Comparison of ENCODE assay signal across 16 cellular contexts in genomic region chr17:73371285-73371684, GRCh38. TPM values are rescaled to one million over a fixed set of nuclear protein-coding genes. Genes with fewer than 3 reads are reported as not detected.
DNase-seq lines count a peak whose midpoint lies in the region; ATAC-seq, FAIRE-seq and TF ChIP-seq lines count a peak whose summit lies in the region.
"Had no signal": no experiment of that assay in that cellular context is flagged by ENCODE, and none has a peak within 500 bp of the region (broad histone marks: within the 10 kb centered on the region; RNA-seq: fewer than 3 reads in every experiment).

No MANE protein-coding gene starts in this region.

- peak; percentile 22 for DNase-seq in AG09319 (ENCODE audit: extremely low read depth, low read depth)
- peak in 1 of 2 experiments; percentile 10 for DNase-seq in HL-60 (ENCODE audit: low read depth in 1 of 2, low spot score in 1 of 2)
- DNase-seq in astrocyte (ENCODE audit: low read depth), result peak; percentile 89
- peak; percentile 94 for DNase-seq in iris pigment epithelial cell (ENCODE audit: low read depth)
- DNase-seq in uterus, result no peak
- no peak for DNase-seq in COLO668 (lab: John Stamatoyannopoulos, UW; ENCODE audit: unreplicated experiment)
- DNase-seq in activated T-cell treated with anti-CD3 and anti-CD28 coated beads, Interleukin-2, amount 50 U/mL, for 24 hours, result no peak
- DNase-seq: activated CD8-positive, alpha-beta T cell treated with anti-CD3 and anti-CD28 coated beads for 36 hours; activated naive CD4-positive, alpha-beta T cell; CD4-positive, alpha-beta memory T cell; glutamatergic neuron; nucleus accumbens; T-helper 17 cell had no signal

- no peak overlapping the region for H3K9ac ChIP-seq in astrocyte (ENCODE audit: low read length)

- no peak overlapping the region for H2AFZ ChIP-seq in astrocyte (ENCODE audit: low read depth, low read length)

- no peak for ATAC-seq in GM21447 (IDR thresholded peaks at IDR 0.05; ENCODE audit: unreplicated experiment)
- ATAC-seq: activated CD8-positive, alpha-beta T cell treated with anti-CD3 and anti-CD28 coated beads for 36 hours; T-helper 17 cell had no signal

- peak overlapping the region; percentile 77 for H3K27ac Mint-ChIP-seq in astrocyte (ENCODE audit: unreplicated experiment)
- H3K27ac Mint-ChIP-seq in activated T-cell treated with anti-CD3 and anti-CD28 coated beads, Interleukin-2, amount 50 U/mL, for 24 hours, result no peak overlapping the region
- H3K27ac Mint-ChIP-seq: activated CD8-positive, alpha-beta T cell treated with anti-CD3 and anti-CD28 coated beads for 36 hours; T-helper 17 cell had no signal

- H3K4me1 ChIP-seq in astrocyte (ENCODE audit: insufficient read depth, low read length) (peaks cover 6% of the 10 kb centered on the region), uterus (no peaks in the 10 kb centered on the region)

- no peaks in the 10 kb centered on the region for H4K20me1 ChIP-seq in astrocyte (ENCODE audit: insufficient read depth, low read length)

- H3K27ac ChIP-seq in HL-60 (replicated peaks) (peak overlapping the region; percentile 40), astrocyte (ENCODE audit: low read depth, low read length) (peak overlapping the region; percentile 32), uterus (no peak overlapping the region)

- H3K4me1 Mint-ChIP-seq in astrocyte (ENCODE audit: low read depth, unreplicated experiment), result peaks cover 11% of the 10 kb centered on the region
- H3K4me1 Mint-ChIP-seq in activated T-cell treated with anti-CD3 and anti-CD28 coated beads, Interleukin-2, amount 50 U/mL, for 24 hours (ENCODE audit: low read depth), result no peaks in the 10 kb centered on the region
- H3K4me1 Mint-ChIP-seq: CD4-positive, alpha-beta memory T cell; T-helper 17 cell had no signal

- H3K9me3 ChIP-seq in astrocyte (ENCODE audit: insufficient read depth, low read depth, low read length), result no peaks in the 10 kb centered on the region
- no peaks in the 10 kb centered on the region for H3K9me3 ChIP-seq in uterus

- H3K4me3 ChIP-seq in HL-60 (replicated peaks; ENCODE audit: insufficient read depth, low read length) (no peak overlapping the region), astrocyte (ENCODE audit: insufficient read depth, low read depth, low read length) (no peak overlapping the region), uterus (no peak overlapping the region)

- H3K27me3 Mint-ChIP-seq in astrocyte (ENCODE audit: low read depth, unreplicated experiment), result peaks cover 19% of the 10 kb centered on the region
- no peaks in the 10 kb centered on the region for H3K27me3 Mint-ChIP-seq in activated T-cell treated with anti-CD3 and anti-CD28 coated beads, Interleukin-2, amount 50 U/mL, for 24 hours
- H3K27me3 Mint-ChIP-seq: activated CD8-positive, alpha-beta T cell treated with anti-CD3 and anti-CD28 coated beads for 36 hours had no signal

- no peaks in the 10 kb centered on the region for H3K79me2 ChIP-seq in astrocyte (ENCODE audit: insufficient read depth, low read length)

- no peak for TF ChIP-seq CTCF in AG09319 (IDR thresholded peaks at IDR 0.05; ENCODE audit: low read depth, low read length)
- no peak for TF ChIP-seq CTCF in HL-60 (IDR thresholded peaks at IDR 0.05; ENCODE audit: insufficient read depth, low read length)
- no peak for TF ChIP-seq CTCF in astrocyte (IDR thresholded peaks at IDR 0.05; ENCODE audit: insufficient read depth, low read depth, low read length)
- no peak for TF ChIP-seq CTCF in uterus (IDR thresholded peaks at IDR 0.05)

- intact Hi-C loops in uterus (cut with DNase I; ENCODE audit: low total_unique reads), result no loop called here

- FAIRE-seq in astrocyte (lab: Jason Lieb, UNC), result peak; percentile 81
- FAIRE-seq: colon, H1 had no signal

- H3K27me3 ChIP-seq in HL-60 (ENCODE audit: insufficient read depth, poor library complexity, severe bottlenecking), result no peaks in the 10 kb centered on the region
- H3K27me3 ChIP-seq in astrocyte (ENCODE audit: insufficient read depth, low read length), result peaks cover 2% of the 10 kb centered on the region
- H3K27me3 ChIP-seq in uterus, result no peaks in the 10 kb centered on the region

- no peaks in the 10 kb centered on the region for H3K36me3 ChIP-seq in astrocyte (ENCODE audit: insufficient read depth, low read length)
- no peaks in the 10 kb centered on the region for H3K36me3 ChIP-seq in uterus

- H3K4me2 ChIP-seq in astrocyte (ENCODE audit: low read length), result peak overlapping the region; percentile 65

- no peaks in the 10 kb centered on the region for H3K9me3 Mint-ChIP-seq in astrocyte (ENCODE audit: unreplicated experiment)
- H3K9me3 Mint-ChIP-seq in activated T-cell treated with anti-CD3 and anti-CD28 coated beads, Interleukin-2, amount 50 U/mL, for 24 hours, result no peaks in the 10 kb centered on the region
- H3K9me3 Mint-ChIP-seq: activated CD8-positive, alpha-beta T cell treated with anti-CD3 and anti-CD28 coated beads for 36 hours; CD4-positive, alpha-beta memory T cell had no signal

- H3K4me3 Mint-ChIP-seq in astrocyte (ENCODE audit: unreplicated experiment), result peak overlapping the region; percentile 61
- no peak overlapping the region for H3K4me3 Mint-ChIP-seq in activated T-cell treated with anti-CD3 and anti-CD28 coated beads, Interleukin-2, amount 50 U/mL, for 24 hours
- H3K4me3 Mint-ChIP-seq: activated CD8-positive, alpha-beta T cell treated with anti-CD3 and anti-CD28 coated beads for 36 hours; CD4-positive, alpha-beta memory T cell had no signal

- TF ChIP-seq POLR2A in uterus (IDR thresholded peaks at IDR 0.05), result no peak

- H3K36me3 Mint-ChIP-seq in astrocyte (ENCODE audit: low read depth, unreplicated experiment), result peaks cover 2% of the 10 kb centered on the region
- no peaks in the 10 kb centered on the region for H3K36me3 Mint-ChIP-seq in activated T-cell treated with anti-CD3 and anti-CD28 coated beads, Interleukin-2, amount 50 U/mL, for 24 hours (ENCODE audit: low read depth)
- H3K36me3 Mint-ChIP-seq: CD4-positive, alpha-beta memory T cell had no signal

RNA-seq across cellular contexts. Expression of gene CDC42EP4, which starts 59.5 kb away (rescaled TPM):
- 13.0 and 15.8 TPM in 2 replicates for total RNA-seq in astrocyte
- 100 to 1,000 TPM in 1 of 4 donors, 10 to 100 TPM in 3; 26.6 to 131 (median 70.7) TPM for total RNA-seq in uterus

Comparison
In these comparisons a context has a peak if more than half of its experiments do, and no peak if none do; other contexts are left out.
1. DNase-seq: peak in AG09319 (single experiment), astrocyte (single experiment) and iris pigment epithelial cell (single experiment); none in uterus (0 of 2), COLO668 (single experiment) and activated T-cell treated with anti-CD3 and anti-CD28 coated beads, Interleukin-2, amount 50 U/mL, for 24 hours (single experiment).
2. H3K27ac ChIP-seq: peak in HL-60 (single experiment) and astrocyte (single experiment); none in uterus (0 of 2).